In the genomic region with DNA sequence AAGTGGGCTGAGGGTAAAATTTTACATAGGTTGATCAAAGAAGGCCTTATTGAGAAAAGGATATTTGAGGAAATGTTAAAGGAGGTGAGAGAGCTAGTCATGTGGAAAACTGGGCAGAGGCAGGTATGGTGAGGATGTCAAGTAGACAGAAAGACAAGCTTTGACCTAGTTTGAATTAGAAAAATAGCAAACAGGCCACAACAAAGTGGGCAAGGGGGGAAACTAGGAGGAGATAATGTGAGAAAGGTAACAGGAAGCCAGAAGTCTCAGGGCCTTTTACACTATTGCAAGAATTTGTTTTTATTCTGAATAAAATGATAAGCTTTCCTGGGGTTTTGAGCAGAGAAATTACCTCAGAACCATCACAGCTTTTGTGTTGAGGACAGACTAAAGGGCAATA, we compare ENCODE assay signal across 20 cellular contexts.
DNase-seq lines count a peak whose midpoint lies in the region; ATAC-seq and TF ChIP-seq lines count a peak whose summit lies in the region.
"Had no signal": no experiment of that assay in that cellular context is flagged by ENCODE, and none has a peak within 500 bp of the region (broad histone marks: within the 10 kb centered on the region; RNA-seq: fewer than 3 reads in every experiment).

No MANE protein-coding gene starts in this region.

- no peaks in the 10 kb centered on the region for H3K27me3 Mint-ChIP-seq in CD8-positive, alpha-beta T cell (ENCODE audit: low read depth)
- no peaks in the 10 kb centered on the region for H3K27me3 Mint-ChIP-seq in chondrocyte (ENCODE audit: low read depth)
- no peaks in the 10 kb centered on the region for H3K27me3 Mint-ChIP-seq in mesothelial cell of epicardium (ENCODE audit: low read depth)

- no peak for TF ChIP-seq CTCF in CD8-positive, alpha-beta T cell (IDR thresholded peaks at IDR 0.05)
- TF ChIP-seq CTCF in RWPE2 (IDR thresholded peaks at IDR 0.05; ENCODE audit: poor library complexity, severe bottlenecking) (no peak), chondrocyte (IDR thresholded peaks at IDR 0.05) (no peak), mesothelial cell of epicardium (IDR thresholded peaks at IDR 0.05; ENCODE audit: unreplicated experiment) (no peak), mucosa of descending colon (IDR thresholded peaks at IDR 0.05) (no peak)

- H3K4me3 ChIP-seq in CD8-positive, alpha-beta T cell (ENCODE audit: low read depth, low read length): no peak overlapping the region
- H3K4me3 ChIP-seq in RWPE2 (ENCODE audit: severe bottlenecking) (no peak overlapping the region), mucosa of descending colon (no peak overlapping the region)
- H3K4me3 ChIP-seq: BLaER1 had no signal

- DNase-seq in CD8-positive, alpha-beta T cell: no peak
- DNase-seq in RWPE2 (ENCODE audit: low spot score): no peak
- DNase-seq in chondrocyte (ENCODE audit: low spot score): no peak
- DNase-seq in mesothelial cell of epicardium (ENCODE audit: low spot score in 2 of 2, unreplicated experiment in 2 of 2): no peak
- DNase-seq in mucosa of descending colon: no peak
- DNase-seq in CD1c-positive myeloid dendritic cell (ENCODE audit: extremely low spot score): no peak
- DNase-seq in NCI-H526 (lab: John Stamatoyannopoulos, UW): no peak
- DNase-seq in DMS79 treated with DMSO at 0.1 percent for 48 hours (lab: John Stamatoyannopoulos, UW): no peak
- DNase-seq: DMS 273 treated with DMSO at 0.1 percent for 48 hours, GF-D8, H9, KG1, NCI-H1417, NCI-H187, NCI-H2227 treated with DMSO at 0.1 percent for 48 hours, NCI-H524, PC-3 had no signal

- no peaks in the 10 kb centered on the region for H3K36me3 ChIP-seq in CD8-positive, alpha-beta T cell (ENCODE audit: insufficient read depth, low read length)
- no peaks in the 10 kb centered on the region for H3K36me3 ChIP-seq in RWPE2 (ENCODE audit: low read depth)
- H3K36me3 ChIP-seq in mucosa of descending colon (ENCODE audit: low read depth): no peaks in the 10 kb centered on the region
- H3K36me3 ChIP-seq: BLaER1 had no signal

- POLR2A ChIA-PET in CD8-positive, alpha-beta T cell (lab: Charles Lee): no interaction called here

- H3K4me3 Mint-ChIP-seq in CD8-positive, alpha-beta T cell: no peak overlapping the region
- H3K4me3 Mint-ChIP-seq in chondrocyte (ENCODE audit: unreplicated experiment) (no peak overlapping the region), mesothelial cell of epicardium (no peak overlapping the region)
- H3K4me3 Mint-ChIP-seq: H9 had no signal

- intact Hi-C loops in CD8-positive, alpha-beta T cell (cut with DNase I, micrococcal nuclease): no loop called here
- intact Hi-C loops in mucosa of descending colon (cut with DNase I, micrococcal nuclease): no loop called here

- H3K9me3 ChIP-seq in CD8-positive, alpha-beta T cell (ENCODE audit: low read length): no peaks in the 10 kb centered on the region
- H3K9me3 ChIP-seq in RWPE2 (ENCODE audit: severe bottlenecking) (no peaks in the 10 kb centered on the region), mucosa of descending colon (no peaks in the 10 kb centered on the region)
- H3K9me3 ChIP-seq: BLaER1 had no signal

- H3K27ac Mint-ChIP-seq in CD8-positive, alpha-beta T cell: peak overlapping the region; percentile 33
- H3K27ac Mint-ChIP-seq in chondrocyte (ENCODE audit: unreplicated experiment): peak overlapping the region; percentile 53
- peak overlapping the region; percentile 70 for H3K27ac Mint-ChIP-seq in mesothelial cell of epicardium

- no peaks in the 10 kb centered on the region for H3K9me3 Mint-ChIP-seq in CD8-positive, alpha-beta T cell
- H3K9me3 Mint-ChIP-seq in chondrocyte (ENCODE audit: low read depth) (no peaks in the 10 kb centered on the region), mesothelial cell of epicardium (peaks cover 3% of the 10 kb centered on the region)
- H3K9me3 Mint-ChIP-seq: H9 had no signal

- H3K27me3 ChIP-seq in CD8-positive, alpha-beta T cell (ENCODE audit: insufficient read depth, low read length): no peaks in the 10 kb centered on the region
- H3K27me3 ChIP-seq in RWPE2 (ENCODE audit: insufficient read depth, poor library complexity, severe bottlenecking): no peaks in the 10 kb centered on the region
- H3K27me3 ChIP-seq: BLaER1 had no signal

- H3K36me3 Mint-ChIP-seq in CD8-positive, alpha-beta T cell: no peaks in the 10 kb centered on the region
- H3K36me3 Mint-ChIP-seq in chondrocyte (ENCODE audit: low read depth): peaks cover 17% of the 10 kb centered on the region
- H3K36me3 Mint-ChIP-seq in mesothelial cell of epicardium: peaks cover 3% of the 10 kb centered on the region

- no peak overlapping the region for H3K27ac ChIP-seq in CD8-positive, alpha-beta T cell (ENCODE audit: low read depth, low read length)
- peak overlapping the region; percentile 31 for H3K27ac ChIP-seq in RWPE2 (ENCODE audit: poor library complexity, severe bottlenecking)
- H3K27ac ChIP-seq: BLaER1, RWPE1 had no signal

- CTCF ChIA-PET in CD8-positive, alpha-beta T cell (lab: Charles Lee): no interaction called here

- no peaks in the 10 kb centered on the region for H3K4me1 ChIP-seq in CD8-positive, alpha-beta T cell (ENCODE audit: insufficient read depth, low read length)
- H3K4me1 ChIP-seq in RWPE2 (ENCODE audit: insufficient read depth, poor library complexity, severe bottlenecking) (peaks cover 9% of the 10 kb centered on the region), mucosa of descending colon (ENCODE audit: low read depth) (no peaks in the 10 kb centered on the region)
- H3K4me1 ChIP-seq: BLaER1 had no signal

- peak; percentile 57 for ATAC-seq in CD8-positive, alpha-beta T cell
- ATAC-seq in RWPE2 (ENCODE audit: low read depth) (no peak), mucosa of descending colon (no peak)
- ATAC-seq: HepG2, PC-3 had no signal

- H3K4me1 Mint-ChIP-seq in CD8-positive, alpha-beta T cell (ENCODE audit: low read depth): no peaks in the 10 kb centered on the region
- H3K4me1 Mint-ChIP-seq in chondrocyte (ENCODE audit: low read depth) (peaks cover 38% of the 10 kb centered on the region), mesothelial cell of epicardium (peaks cover 21% of the 10 kb centered on the region)
